Comparison of ENCODE assay signal across 6 cellular contexts in genomic region chrX:8154011-8154410, GRCh38. TPM values are rescaled to one million over a fixed set of nuclear protein-coding genes. Genes with fewer than 3 reads are reported as not detected.
"Had no signal": no experiment of that assay in that cellular context is flagged by ENCODE, and none has a peak within 500 bp of the region (broad histone marks: within the 10 kb centered on the region; RNA-seq: fewer than 3 reads in every experiment).

No MANE protein-coding gene starts in this region.

RNA-seq across cellular contexts. Expression of gene VCX2, which starts 17.1 kb away (rescaled TPM):
- total RNA-seq: GM23248, GM23338, H1, H7, H9, HFFc6 had no signal
